ENCODE assay signal across 19 cellular contexts in genomic region chr1:219825355-219825754, GRCh38.
DNase-seq lines count a peak whose midpoint lies in the region; ATAC-seq, FAIRE-seq and TF ChIP-seq lines count a peak whose summit lies in the region.
"Had no signal": no experiment of that assay in that cellular context is flagged by ENCODE, and none has a peak within 500 bp of the region (broad histone marks: within the 10 kb centered on the region; RNA-seq: fewer than 3 reads in every experiment).

No MANE protein-coding gene starts in this region.

- BruUV-seq in HepG2 (replicated peaks; lab: Mats Ljungman, UMichigan), result no TSS peak

- H2AFZ ChIP-seq in HepG2 (ENCODE audit: low read length), result no peak overlapping the region

- no peak for TF ChIP-seq EP300 in HepG2 (IDR thresholded peaks at IDR 0.05; ENCODE audit: low read depth in 2 of 2, low read length in 2 of 2)
- TF ChIP-seq EP300 in HepG2 (CRISPR knock-in tag; IDR thresholded peaks at IDR 0.05; ENCODE audit: borderline replicate concordance), result no peak

- WGBS in HepG2 (ENCODE audit: low lambda C conversion rate), result 8% methylated on average over 2 of the region's 2 CpGs
- 97% methylated on average over 2 of the region's 2 CpGs for WGBS in right lobe of liver (ENCODE audit: insufficient coverage, low coverage, low lambda C conversion rate, missing lambda C conversion rate)
- 89% methylated on average over 2 of the region's 2 CpGs for WGBS in HUES64

- CTCF ChIA-PET in HepG2 (lab: Yijun Ruan, JAX; ENCODE audit: low intra/inter-chr PET ratio, low total read pairs), result no interaction called here

- no peak overlapping the region for H3K4me2 ChIP-seq in HepG2 (ENCODE audit: low read depth, low read length)
- H3K4me2 ChIP-seq: BLaER1 had no signal

- H3K9me3 ChIP-seq in HepG2 (ENCODE audit: low read length) (no peaks in the 10 kb centered on the region), right lobe of liver (no peaks in the 10 kb centered on the region), HUES64 (ENCODE audit: insufficient read depth, low read depth, low read length) (no peaks in the 10 kb centered on the region)
- H3K9me3 ChIP-seq: BLaER1, Caco-2, HAP-1 had no signal

- H3K9ac ChIP-seq in HepG2 (ENCODE audit: insufficient read depth, low read depth, low read length) (no peak overlapping the region), HUES64 (ENCODE audit: low read depth, low read length) (no peak overlapping the region)
- H3K9ac ChIP-seq: BLaER1 had no signal

- no peak for FAIRE-seq in HepG2 (lab: Jason Lieb, UNC)
- FAIRE-seq: A204.1, G401.6, GM12892, GM19239 had no signal

- in situ Hi-C loops in HepG2 (cut with HindIII; ENCODE audit: extremely low pct_ligation_motif_present, low pct_unique_long_range_greater_than_20kb), result no loop called here

- ATAC-seq in HepG2, result no peak
- ATAC-seq in right lobe of liver, result no peak
- ATAC-seq in left colon, result peak; percentile 46
- no peak for ATAC-seq in GM21737 (IDR thresholded peaks at IDR 0.05; ENCODE audit: unreplicated experiment)
- ATAC-seq in HG03159 (IDR thresholded peaks at IDR 0.05; ENCODE audit: unreplicated experiment), result no peak
- ATAC-seq: CD8-positive, alpha-beta T cell had no signal

- TF ChIP-seq POLR2A in HepG2 (IDR thresholded peaks at IDR 0.05; ENCODE audit: insufficient read depth in 1 of 2, low read depth in 2 of 2, low read length in 2 of 2) (no peak), right lobe of liver (IDR thresholded peaks at IDR 0.05) (no peak)

- H3K36me3 ChIP-seq in HepG2 (replicated peaks in 1 of 2; ENCODE audit: control insufficient read depth in 1 of 2, insufficient read depth in 2 of 2, low read length in 2 of 2), result no peaks in the 10 kb centered on the region
- no peaks in the 10 kb centered on the region for H3K36me3 ChIP-seq in right lobe of liver
- no peaks in the 10 kb centered on the region for H3K36me3 ChIP-seq in HUES64 (ENCODE audit: insufficient read depth, low read length)
- H3K36me3 ChIP-seq: BLaER1, HAP-1 had no signal

- no peaks in the 10 kb centered on the region for H3K79me2 ChIP-seq in HepG2 (ENCODE audit: insufficient read depth, low read length)

- POLR2A ChIA-PET in HepG2 (lab: Yijun Ruan, JAX), result no interaction called here

- DNase-seq in HepG2 (ENCODE audit: low spot score) (no peak), right lobe of liver (no peak), left colon (no peak)
- DNase-seq: Caco-2; CD4-positive, CD25-positive, alpha-beta regulatory T cell; CD8-positive, alpha-beta T cell; DMS153; DND-41 had no signal

- intact Hi-C loops in HepG2 (cut with micrococcal nuclease; ENCODE audit: unreplicated experiment), result no loop called here
- intact Hi-C loops in right lobe of liver (cut with DNase I), result no loop called here
- intact Hi-C loops in left colon (cut with DNase I, micrococcal nuclease), result no loop called here

- H3K27ac ChIP-seq in HepG2 (ENCODE audit: extremely low read length, insufficient read depth, low read length) (no peak overlapping the region), right lobe of liver (no peak overlapping the region), HUES64 (ENCODE audit: low read depth, low read length) (peak overlapping the region; percentile 80; the same call in 1 of the 2 replicates)
- H3K27ac ChIP-seq: 22Rv1, BLaER1, C4-2B had no signal

- H3K4me3 ChIP-seq in HepG2 (replicated peaks in 1 of 3; ENCODE audit: insufficient read depth in 1 of 3, low read depth in 2 of 3, low read length in 3 of 3), result no peak overlapping the region
- H3K4me3 ChIP-seq in right lobe of liver, result no peak overlapping the region
- no peak overlapping the region for H3K4me3 ChIP-seq in HUES64 (ENCODE audit: low read length)
- H3K4me3 ChIP-seq: BLaER1, HAP-1 had no signal

- H3K27me3 ChIP-seq in HepG2 (ENCODE audit: control insufficient read depth in 1 of 2, insufficient read depth in 2 of 2, low read length in 2 of 2) (peaks cover 0 to 2% of the 10 kb centered on the region in 2 experiments; a peak in 1 of 5 replicates), right lobe of liver (no peaks in the 10 kb centered on the region), HUES64 (ENCODE audit: insufficient read depth, low read length) (no peaks in the 10 kb centered on the region)
- H3K27me3 ChIP-seq: BLaER1 had no signal

- TF ChIP-seq CTCF in HepG2 (CRISPR knock-in tag; IDR thresholded peaks at IDR 0.05), result no peak
- TF ChIP-seq CTCF in right lobe of liver (IDR thresholded peaks at IDR 0.05), result no peak

- H3K4me1 ChIP-seq in HepG2 (ENCODE audit: insufficient read depth, low read length), result no peaks in the 10 kb centered on the region
- H3K4me1 ChIP-seq in right lobe of liver, result no peaks in the 10 kb centered on the region
- H3K4me1 ChIP-seq in HUES64 (ENCODE audit: insufficient read depth, low read length), result peaks cover 20% of the 10 kb centered on the region
- H3K4me1 ChIP-seq: BLaER1, Caco-2, HAP-1 had no signal

- no peak for TF ChIP-seq RAD21 in HepG2 (CRISPR knock-in tag; IDR thresholded peaks at IDR 0.05)

- no peaks in the 10 kb centered on the region for H4K20me1 ChIP-seq in HepG2 (ENCODE audit: insufficient read depth, low read length)
- H4K20me1 ChIP-seq: BLaER1 had no signal

TF ChIP-seq in HepG2, 621 proteins besides CTCF, POLR2A, EP300 and RAD21:
- TF ChIP-seq ATF7 (IDR thresholded peaks at IDR 0.05) (peak; percentile 70), ATF7 (CRISPR knock-in tag; IDR thresholded peaks at IDR 0.05) (no peak), GATAD2A (CRISPR knock-in tag; IDR thresholded peaks at IDR 0.05) (no peak), PCBP1 (IDR thresholded peaks at IDR 0.05; ENCODE audit: borderline replicate concordance, low read depth, low read length) (no peak), TEF (CRISPR knock-in tag; IDR thresholded peaks at IDR 0.05) (no peak)
